In the genomic region with DNA sequence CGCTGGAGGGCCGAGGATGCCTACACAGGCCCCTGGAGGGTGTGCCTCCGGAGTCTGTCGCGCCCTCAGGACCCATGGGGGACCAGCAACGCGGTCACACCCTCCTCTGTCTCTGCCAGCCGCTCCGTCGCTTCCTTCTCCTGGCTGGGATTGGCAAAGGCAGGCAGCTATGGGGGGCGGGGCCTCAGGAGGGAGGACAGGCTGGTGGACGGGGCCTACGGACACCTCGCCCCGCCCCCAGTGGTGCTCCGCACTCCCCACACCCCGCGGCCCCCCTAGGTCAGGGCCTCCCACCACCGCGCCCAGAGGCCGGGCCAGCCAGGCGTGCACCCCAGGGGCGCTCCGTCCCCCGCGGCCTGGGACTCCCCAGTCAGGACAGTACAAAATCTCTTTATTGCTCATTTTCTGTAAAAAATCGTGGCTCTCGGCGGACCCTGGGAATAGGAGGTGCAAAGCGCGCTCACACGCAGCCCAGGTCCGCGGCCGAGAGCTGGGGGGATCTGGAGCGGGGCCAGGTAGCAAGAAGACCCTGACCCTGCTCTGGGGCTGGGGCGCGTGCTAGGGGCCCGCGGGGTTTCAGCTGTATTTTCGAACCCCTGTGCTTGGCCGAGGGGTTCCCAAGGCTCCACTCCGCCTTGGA, we compare ENCODE assay signal across 9 cellular contexts. TPM values are rescaled to one million over a fixed set of nuclear protein-coding genes. Genes with fewer than 3 reads are reported as not detected.
DNase-seq lines count a peak whose midpoint lies in the region; ATAC-seq and TF ChIP-seq lines count a peak whose summit lies in the region.
"Not testable (repeated sequence)": the region's sequence is repeated elsewhere in the genome, so short reads cannot be mapped to it uniquely, and the experiment has no call there.
"Had no signal": no experiment of that assay in that cellular context is flagged by ENCODE, and none has a peak within 500 bp of the region (broad histone marks: within the 10 kb centered on the region; RNA-seq: fewer than 3 reads in every experiment).

No MANE protein-coding gene starts in this region.

- H4K20me1 ChIP-seq in fibroblast of lung (ENCODE audit: control insufficient read depth, extremely low read depth, insufficient read depth, low read length) = not testable (repeated sequence)

- H3K9ac ChIP-seq in fibroblast of lung (ENCODE audit: insufficient read depth, low read length); iPS-15b (ENCODE audit: low read depth, low read length): not testable (repeated sequence)

- not testable (repeated sequence) for TF ChIP-seq CTCF in astrocyte of the cerebellum (IDR thresholded peaks at IDR 0.05; ENCODE audit: low read depth, low read length, missing control alignments); fibroblast of lung (conservative IDR thresholded peaks at IDR 0.05 in 1 of 2, IDR thresholded peaks at IDR 0.05 in 1 of 2; ENCODE audit: low read depth in 1 of 2, low read length in 2 of 2); vagina (IDR thresholded peaks at IDR 0.05)

- not testable (repeated sequence) for H3K4me1 ChIP-seq in fibroblast of lung (ENCODE audit: control insufficient read depth, extremely low read depth, insufficient read depth, low read length); iPS-15b (ENCODE audit: control insufficient read depth, insufficient read depth, low read length)
- H3K4me1 ChIP-seq in vagina = peaks cover 18% of the 10 kb centered on the region

- H3K4me3 ChIP-seq in astrocyte of the cerebellum (ENCODE audit: low read depth, low read length) (peak overlapping the region; percentile 41), fibroblast of lung (replicated peaks in 1 of 4; ENCODE audit: control extremely low read depth in 1 of 4, insufficient read depth in 1 of 4, low read depth in 3 of 4, low read length in 4 of 4) (peak overlapping the region in 2 of 4 experiments; percentile 31 to 42), iPS-15b (ENCODE audit: low read depth, low read length) (peak overlapping the region; percentile 48), vagina (peak overlapping the region; percentile 56 to 58)

- peak; percentile 51 for ATAC-seq in sciatic nerve

- DNase-seq in G401 (ENCODE audit: low spot score) (peak; percentile 73), NCI-H2227 treated with DMSO at 0.1 percent for 48 hours (lab: John Stamatoyannopoulos, UW) (peak; percentile 16), fibroblast of lung (ENCODE audit: low read depth in 2 of 2) (peak; percentile 8 to 25), mucosa of gallbladder (ENCODE audit: low spot score) (peak; percentile 66), sciatic nerve (ENCODE audit: low spot score) (peak; percentile 87)
- not testable (repeated sequence) for DNase-seq in astrocyte of the cerebellum (ENCODE audit: low read depth); vagina (ENCODE audit: extremely low spot score in 2 of 2)

- TF ChIP-seq POLR2A in vagina (IDR thresholded peaks at IDR 0.05) = not testable (repeated sequence)

- H2AFZ ChIP-seq in fibroblast of lung (ENCODE audit: low read length) = not testable (repeated sequence)

- not testable (repeated sequence) for H3K79me2 ChIP-seq in fibroblast of lung (ENCODE audit: control insufficient read depth, insufficient read depth, low read length)

- not testable (repeated sequence) for H3K36me3 ChIP-seq in fibroblast of lung (ENCODE audit: control insufficient read depth, insufficient read depth, low read length); iPS-15b (ENCODE audit: control insufficient read depth, insufficient read depth, low read length); vagina

- H3K4me2 ChIP-seq in fibroblast of lung (ENCODE audit: extremely low read depth, insufficient read depth, low read length) = not testable (repeated sequence)

- not testable (repeated sequence) for H3K9me3 ChIP-seq in fibroblast of lung (ENCODE audit: control insufficient read depth, insufficient read depth, low read depth, low read length); iPS-15b (ENCODE audit: control insufficient read depth, insufficient read depth, low read length); vagina

- intact Hi-C loops in sciatic nerve (cut with DNase I); vagina (cut with DNase I): not testable (repeated sequence)

- in situ Hi-C loops in G401 (cut with HindIII; ENCODE audit: low sequenced_read_pairs); astrocyte of the cerebellum (cut with HindIII; ENCODE audit: low sequenced_read_pairs): not testable (repeated sequence)

- not testable (repeated sequence) for H3K27ac ChIP-seq in fibroblast of lung (ENCODE audit: insufficient read depth, low read length)
- H3K27ac ChIP-seq in vagina = peak overlapping the region; percentile 60

- not testable (repeated sequence) for H3K27me3 ChIP-seq in fibroblast of lung (ENCODE audit: control insufficient read depth, insufficient read depth, low read length); vagina
- H3K27me3 ChIP-seq in iPS-15b (ENCODE audit: control insufficient read depth, insufficient read depth, low read length) = peaks cover 12% of the 10 kb centered on the region

RNA-seq across cellular contexts. Expression of a gene that starts 45.3 kb away (rescaled TPM):
- not detected in 2 replicates for total RNA-seq in G401 (2014; rRNA removed; shearing (Covaris generic))
- total RNA-seq in fibroblast of lung (not detected in 2 replicates), mucosa of gallbladder (not detected), sciatic nerve (not detected), vagina (not detected)
- polyA plus RNA-seq in fibroblast of lung = not detected in 2 replicates
- polyA plus RNA-seq in fibroblast of lung (2012) = not detected in 2 replicates
- not detected in 2 replicates for polyA minus RNA-seq in fibroblast of lung (ENCODE audit: low replicate concordance)
- total RNA-seq: OCI-LY7 had no signal
